Comparison of ENCODE assay signal across 19 cellular contexts in the genomic region with DNA sequence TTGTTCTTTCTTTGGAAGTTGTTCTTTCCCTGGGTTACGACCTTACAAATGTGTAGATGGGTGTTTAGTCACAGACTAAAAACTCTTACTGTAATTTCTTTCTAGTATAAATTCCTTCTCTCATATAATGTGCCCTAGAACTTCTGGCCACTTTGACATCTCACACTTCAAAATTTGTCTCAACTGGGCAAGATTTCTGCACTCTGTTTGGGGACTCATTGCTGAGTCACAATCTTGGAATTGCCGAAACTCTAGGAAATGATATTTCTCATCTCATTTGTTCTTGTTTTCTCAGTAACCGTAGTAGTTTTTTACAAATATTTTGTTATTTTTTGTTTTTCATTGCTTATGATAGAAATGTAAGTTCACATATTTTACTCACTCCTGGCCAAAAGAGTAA.
A peak's percentile ranks its signal among the peaks of the same experiment; 100 is the strongest.
DNase-seq lines count a peak whose midpoint lies in the region; ATAC-seq, FAIRE-seq and TF ChIP-seq lines count a peak whose summit lies in the region.
"Had no signal": no experiment of that assay in that cellular context is flagged by ENCODE, and none has a peak within 500 bp of the region (broad histone marks: within the 10 kb centered on the region; RNA-seq: fewer than 3 reads in every experiment).

No MANE protein-coding gene starts in this region.

- H3K4me3 ChIP-seq in adipocyte (ENCODE audit: low read length) (no peak overlapping the region), endothelial cell of umbilical vein (replicated peaks in 1 of 3; ENCODE audit: insufficient read depth in 1 of 3, low read depth in 1 of 3, low read length in 3 of 3) (no peak overlapping the region), MG63 (no peak overlapping the region)
- H3K4me3 ChIP-seq: GM23248, K562, SJSA1 had no signal

- no peak overlapping the region for H3K27ac Mint-ChIP-seq in HFFc6

- dilution Hi-C loops in endothelial cell of umbilical vein (cut with MboI; ENCODE audit: extremely low pct_ligation_motif_present, low sequenced_read_pairs) = no loop called here

- peak overlapping the region; percentile 47; the same call in 1 of the 2 replicates for H3K4me3 Mint-ChIP-seq in HFFc6

- POLR2A ChIA-PET in endothelial cell of umbilical vein (lab: Charles Lee) = no interaction called here

- no TSS peak for BruUV-seq in endothelial cell of umbilical vein (replicated peaks; lab: Mats Ljungman, UMichigan)

- TF ChIP-seq CTCF in HFFc6 (IDR thresholded peaks at IDR 0.05) (no peak), endothelial cell of umbilical vein (IDR thresholded peaks at IDR 0.05; ENCODE audit: extremely low read depth in 1 of 2, insufficient read depth in 1 of 2, low read depth in 1 of 2, low read length in 2 of 2) (no peak), GM13977 (IDR thresholded peaks at IDR 0.05; ENCODE audit: extremely low read depth, insufficient read depth, missing control alignments) (no peak)

- DNase-seq in HFFc6 (no peak), adipocyte (ENCODE audit: low read depth) (peak; percentile 54), endothelial cell of umbilical vein (ENCODE audit: low read depth, low spot score) (no peak), stromal cell of bone marrow (ENCODE audit: low read depth) (peak; percentile 22), GM13977 (ENCODE audit: low spot score) (no peak), MG63 (no peak), superior temporal gyrus (ENCODE audit: extremely low spot score) (no peak)
- DNase-seq: DMS 273 treated with DMSO at 0.1 percent for 48 hours, DND-41, GF-D8, GM23248, HCEC 1CT, NCI-H1417 treated with DMSO at 0.1 percent for 48 hours, NCI-H187 treated with DMSO at 0.1 percent for 48 hours, NCI-H345, NCI-H524 treated with DMSO at 0.1 percent for 48 hours had no signal

- intact Hi-C loops in endothelial cell of umbilical vein (cut with micrococcal nuclease) = no loop called here

- H3K9me3 ChIP-seq in adipocyte (ENCODE audit: control insufficient read depth, low read length) (no peaks in the 10 kb centered on the region), endothelial cell of umbilical vein (replicated peaks; ENCODE audit: control insufficient read depth, insufficient read depth, low read length) (no peaks in the 10 kb centered on the region), MG63 (no peaks in the 10 kb centered on the region)
- H3K9me3 ChIP-seq: SJSA1 had no signal

- H3K27me3 ChIP-seq in adipocyte (replicated peaks; ENCODE audit: control insufficient read depth, insufficient read depth, low read length) (no peaks in the 10 kb centered on the region), endothelial cell of umbilical vein (ENCODE audit: control insufficient read depth in 2 of 2, insufficient read depth in 2 of 2, low read length in 2 of 2) (no peaks in the 10 kb centered on the region), MG63 (no peaks in the 10 kb centered on the region)
- H3K27me3 ChIP-seq: SJSA1 had no signal

- H3K36me3 Mint-ChIP-seq in HFFc6 (ENCODE audit: low read depth) = peaks cover 5% of the 10 kb centered on the region; the same call in 1 of the 2 replicates

- H3K9me3 Mint-ChIP-seq in HFFc6 = peaks cover 17% of the 10 kb centered on the region

- no peaks in the 10 kb centered on the region for H3K27me3 Mint-ChIP-seq in HFFc6 (ENCODE audit: insufficient read depth)

- H3K4me1 Mint-ChIP-seq in HFFc6 (ENCODE audit: low read depth) = peaks cover 11% of the 10 kb centered on the region; the same call in 1 of the 2 replicates

- no peak for TF ChIP-seq POLR2A in endothelial cell of umbilical vein (IDR thresholded peaks at IDR 0.05; ENCODE audit: low read depth, low read length)

- no peak overlapping the region for H3K27ac ChIP-seq in endothelial cell of umbilical vein (ENCODE audit: insufficient read depth, low read depth, low read length)
- H3K27ac ChIP-seq: GM23248, SJSA1 had no signal

- no peak overlapping the region for H2AFZ ChIP-seq in endothelial cell of umbilical vein (ENCODE audit: low read depth, low read length)
- H2AFZ ChIP-seq: GM23248 had no signal

- no peaks in the 10 kb centered on the region for H3K9me1 ChIP-seq in endothelial cell of umbilical vein (replicated peaks; ENCODE audit: control insufficient read depth, extremely low read depth, insufficient read depth, low read length)

- H3K9ac ChIP-seq in adipocyte (ENCODE audit: low read length) (no peak overlapping the region), endothelial cell of umbilical vein (replicated peaks; ENCODE audit: extremely low read depth, insufficient read depth, low read length) (no peak overlapping the region)
- H3K9ac ChIP-seq: GM23248 had no signal

- H4K20me1 ChIP-seq in endothelial cell of umbilical vein (replicated peaks; ENCODE audit: control insufficient read depth, extremely low read depth, insufficient read depth, low read length) = no peaks in the 10 kb centered on the region

- H3K4me2 ChIP-seq in endothelial cell of umbilical vein (ENCODE audit: insufficient read depth, low read length) = no peak overlapping the region

- H3K36me3 ChIP-seq in adipocyte (ENCODE audit: control insufficient read depth, insufficient read depth, low read length, severe bottlenecking) (no peaks in the 10 kb centered on the region), endothelial cell of umbilical vein (ENCODE audit: control insufficient read depth in 2 of 2, extremely low read depth in 1 of 2, insufficient read depth in 2 of 2, low read length in 2 of 2) (no peaks in the 10 kb centered on the region), MG63 (no peaks in the 10 kb centered on the region)
- H3K36me3 ChIP-seq: SJSA1 had no signal

- in situ Hi-C loops in GM13977 (cut with MboI; ENCODE audit: low pct_unique_long_range_greater_than_20kb, low sequenced_read_pairs, unreplicated experiment) = no loop called here

- CTCF ChIA-PET in endothelial cell of umbilical vein (lab: Charles Lee) = no interaction called here

- H3K4me1 ChIP-seq in adipocyte (ENCODE audit: control insufficient read depth, insufficient read depth, low read length) (peaks cover 6% of the 10 kb centered on the region), endothelial cell of umbilical vein (ENCODE audit: control insufficient read depth, extremely low read depth, insufficient read depth, low read length) (no peaks in the 10 kb centered on the region)
- H3K4me1 ChIP-seq: SJSA1 had no signal

- no peak for ATAC-seq in GM21526 (IDR thresholded peaks at IDR 0.05; ENCODE audit: low FRiP score, unreplicated experiment)
- ATAC-seq: K562 had no signal

- FAIRE-seq in endothelial cell of umbilical vein (lab: Jason Lieb, UNC) = no peak
- FAIRE-seq: K562 had no signal

- no peaks in the 10 kb centered on the region for H3K79me2 ChIP-seq in endothelial cell of umbilical vein (ENCODE audit: control insufficient read depth, insufficient read depth, low read length)

TF ChIP-seq in endothelial cell of umbilical vein, 7 proteins besides CTCF, POLR2A, EP300 and RAD21:
- TF ChIP-seq MYC (IDR thresholded peaks at IDR 0.05; ENCODE audit: low read depth, low read length) (no peak), GATA2 (IDR thresholded peaks at IDR 0.05; ENCODE audit: insufficient read depth, insufficient read length, low read depth, low read length) (no peak), FOS (IDR thresholded peaks at IDR 0.05; ENCODE audit: borderline replicate concordance, insufficient read depth, low read length) (peak; percentile 26), EZH2 (IDR thresholded peaks at IDR 0.05; ENCODE audit: borderline replicate concordance, low read depth, low read length, severe bottlenecking) (no peak)
TF ChIP-seq in endothelial cell of umbilical vein: peak in this region for 1.

Comparison
In these comparisons a context has a peak if more than half of its experiments do, and no peak if none do; other contexts are left out.
1. DNase-seq: peak in adipocyte (single experiment) and stromal cell of bone marrow (single experiment); none in HFFc6 (single experiment), endothelial cell of umbilical vein (single experiment), GM13977 (single experiment), MG63 (single experiment) and superior temporal gyrus (single experiment).